16 cellular contexts compared by ENCODE assay signal in the genomic region with DNA sequence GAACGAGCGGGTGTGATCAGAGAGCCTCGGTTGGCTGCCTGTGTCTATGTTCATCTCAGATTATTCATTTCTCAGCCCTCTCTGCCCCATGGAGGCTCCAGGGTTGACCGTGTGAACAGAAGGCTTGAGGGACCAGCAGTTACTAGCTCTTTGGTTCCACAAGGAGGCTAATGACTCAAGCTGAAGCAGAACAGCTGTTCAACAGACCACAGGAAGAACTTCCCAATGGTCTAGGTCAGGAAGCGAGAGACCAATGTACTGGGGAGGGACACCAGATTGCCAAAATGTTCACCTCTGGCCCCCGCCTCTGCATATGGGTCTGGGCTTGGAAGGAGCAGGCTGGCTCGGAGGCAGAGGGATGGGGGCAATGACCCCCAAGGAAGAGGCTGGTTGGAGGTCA. TPM values are rescaled to one million over a fixed set of nuclear protein-coding genes. Genes with fewer than 3 reads are reported as not detected.
DNase-seq lines count a peak whose midpoint lies in the region; ATAC-seq, FAIRE-seq and TF ChIP-seq lines count a peak whose summit lies in the region.
"Had no signal": no experiment of that assay in that cellular context is flagged by ENCODE, and none has a peak within 500 bp of the region (broad histone marks: within the 10 kb centered on the region; RNA-seq: fewer than 3 reads in every experiment).

No MANE protein-coding gene starts in this region.

- intact Hi-C loops in HepG2 (cut with micrococcal nuclease; ENCODE audit: unreplicated experiment), result no loop called here

- no peak overlapping the region for H3K4me2 ChIP-seq in HepG2 (ENCODE audit: low read depth, low read length)
- H3K4me2 ChIP-seq: A549 had no signal

- no peak for TF ChIP-seq CTCF in liver (IDR thresholded peaks at IDR 0.05; ENCODE audit: low read depth, low read length, missing input control)
- no peak for TF ChIP-seq CTCF in HepG2 (CRISPR knock-in tag; IDR thresholded peaks at IDR 0.05)
- no peak for TF ChIP-seq CTCF in bronchial epithelial cell (IDR thresholded peaks at IDR 0.05; ENCODE audit: insufficient read depth, low read length, severe bottlenecking)

- H3K27ac ChIP-seq in liver (ENCODE audit: low read depth in 1 of 2, low read length in 2 of 2) (no peak overlapping the region), HepG2 (ENCODE audit: extremely low read length, insufficient read depth, low read length) (no peak overlapping the region)
- H3K27ac ChIP-seq: A549, HL-60 had no signal

- TF ChIP-seq RAD21 in liver (IDR thresholded peaks at IDR 0.05), result no peak
- TF ChIP-seq RAD21 in HepG2 (CRISPR knock-in tag; IDR thresholded peaks at IDR 0.05), result no peak

- CTCF ChIA-PET in HepG2 (lab: Yijun Ruan, JAX; ENCODE audit: low intra/inter-chr PET ratio, low total read pairs), result no interaction called here

- WGBS in liver, result 86% methylated on average over 7 of the region's 7 CpGs
- 100% methylated on average over 6 of the region's 7 CpGs for WGBS in HepG2 (ENCODE audit: low lambda C conversion rate)

- no peaks in the 10 kb centered on the region for H3K4me1 ChIP-seq in liver (ENCODE audit: control insufficient read depth in 4 of 4, insufficient read depth in 4 of 4, low read length in 3 of 4)
- no peaks in the 10 kb centered on the region for H3K4me1 ChIP-seq in HepG2 (ENCODE audit: insufficient read depth, low read length)

- FAIRE-seq in HepG2 (lab: Jason Lieb, UNC) (no peak), bronchial epithelial cell (lab: Jason Lieb, UNC) (peak; percentile 7)
- FAIRE-seq: A549, HTR-8/SVneo had no signal

- no peaks in the 10 kb centered on the region for H3K9me3 ChIP-seq in liver (ENCODE audit: control insufficient read depth in 4 of 4, low read length in 3 of 4)
- no peaks in the 10 kb centered on the region for H3K9me3 ChIP-seq in HepG2 (ENCODE audit: low read length)
- H3K9me3 ChIP-seq: A549 had no signal

- H3K4me3 ChIP-seq in liver (ENCODE audit: low read depth in 1 of 3, low read length in 3 of 3) (no peak overlapping the region), HepG2 (replicated peaks in 1 of 3; ENCODE audit: insufficient read depth in 1 of 3, low read depth in 2 of 3, low read length in 3 of 3) (no peak overlapping the region), bronchial epithelial cell (ENCODE audit: low read depth, low read length) (no peak overlapping the region)
- H3K4me3 ChIP-seq: A549 had no signal

- H3K9ac ChIP-seq in liver (ENCODE audit: low read depth in 1 of 2, low read length in 2 of 2) (no peak overlapping the region), HepG2 (ENCODE audit: insufficient read depth, low read depth, low read length) (no peak overlapping the region)

- ATAC-seq in HepG2, result no peak
- ATAC-seq in GM18519 (IDR thresholded peaks at IDR 0.05; ENCODE audit: low FRiP score, unreplicated experiment), result no peak
- ATAC-seq in GM18511 (IDR thresholded peaks at IDR 0.05; ENCODE audit: unreplicated experiment), result no peak
- ATAC-seq in GM21529 (IDR thresholded peaks at IDR 0.05; ENCODE audit: unreplicated experiment), result no peak
- ATAC-seq in HG03108 (IDR thresholded peaks at IDR 0.05; ENCODE audit: unreplicated experiment), result no peak
- ATAC-seq: A549 had no signal

- TF ChIP-seq POLR2A in HepG2 (IDR thresholded peaks at IDR 0.05; ENCODE audit: insufficient read depth in 1 of 2, low read depth in 2 of 2, low read length in 2 of 2), result no peak

- BruUV-seq in HepG2 (replicated peaks; lab: Mats Ljungman, UMichigan), result no TSS peak

- H3K79me2 ChIP-seq in HepG2 (ENCODE audit: insufficient read depth, low read length), result no peaks in the 10 kb centered on the region

- H3K27me3 ChIP-seq in liver (ENCODE audit: control insufficient read depth in 4 of 4, insufficient read depth in 4 of 4, low read length in 3 of 4), result no peaks in the 10 kb centered on the region
- no peaks in the 10 kb centered on the region for H3K27me3 ChIP-seq in HepG2 (ENCODE audit: control insufficient read depth in 1 of 2, insufficient read depth in 2 of 2, low read length in 2 of 2)
- no peaks in the 10 kb centered on the region for H3K27me3 ChIP-seq in bronchial epithelial cell (ENCODE audit: control insufficient read depth, insufficient read depth, low read length)

- POLR2A ChIA-PET in HepG2 (lab: Yijun Ruan, JAX), result no interaction called here

- DNase-seq in HepG2 (ENCODE audit: low spot score), result no peak
- DNase-seq in bronchial epithelial cell (ENCODE audit: low read depth), result no peak
- DNase-seq in myocyte (ENCODE audit: low read depth), result peak; percentile 76
- DNase-seq: EL, HCEC 1CT, NCI-H187 treated with DMSO at 0.1 percent for 48 hours, NCI-H446, NCI-H69 had no signal

- no peak overlapping the region for H2AFZ ChIP-seq in HepG2 (ENCODE audit: low read length)

- H3K36me3 ChIP-seq in liver (ENCODE audit: control insufficient read depth in 4 of 4, insufficient read depth in 3 of 4, low read depth in 1 of 4, low read length in 3 of 4) (peaks cover 21 to 90% (median 42%) of the 10 kb centered on the region in 4 donors), HepG2 (replicated peaks in 1 of 2; ENCODE audit: control insufficient read depth in 1 of 2, insufficient read depth in 2 of 2, low read length in 2 of 2) (peaks cover 27 to 58% of the 10 kb centered on the region in 2 experiments; a peak in 4 of 5 replicates), bronchial epithelial cell (ENCODE audit: control insufficient read depth, insufficient read depth, low read length) (peaks cover 44% of the 10 kb centered on the region)

- peaks cover 11% of the 10 kb centered on the region; the same call in 1 of the 2 replicates for H4K20me1 ChIP-seq in HepG2 (ENCODE audit: insufficient read depth, low read length)

- in situ Hi-C loops in HepG2 (cut with HindIII; ENCODE audit: extremely low pct_ligation_motif_present, low pct_unique_long_range_greater_than_20kb), result no loop called here

- no peak for TF ChIP-seq EP300 in HepG2 (IDR thresholded peaks at IDR 0.05; ENCODE audit: low read depth in 2 of 2, low read length in 2 of 2)
- no peak for TF ChIP-seq EP300 in HepG2 (CRISPR knock-in tag; IDR thresholded peaks at IDR 0.05; ENCODE audit: borderline replicate concordance)

TF ChIP-seq in liver, 16 proteins besides CTCF, POLR2A, EP300 and RAD21 (continues in another document):
- peak in 1 of 2 donors; percentile 51 for TF ChIP-seq RXRA (IDR thresholded peaks at IDR 0.05)
- TF ChIP-seq NR2F2 (IDR thresholded peaks at IDR 0.05), result peak; percentile 82

TF ChIP-seq in HepG2, 621 proteins besides CTCF, POLR2A, EP300 and RAD21 (continues in another document):
- TF ChIP-seq, protein P1, sequence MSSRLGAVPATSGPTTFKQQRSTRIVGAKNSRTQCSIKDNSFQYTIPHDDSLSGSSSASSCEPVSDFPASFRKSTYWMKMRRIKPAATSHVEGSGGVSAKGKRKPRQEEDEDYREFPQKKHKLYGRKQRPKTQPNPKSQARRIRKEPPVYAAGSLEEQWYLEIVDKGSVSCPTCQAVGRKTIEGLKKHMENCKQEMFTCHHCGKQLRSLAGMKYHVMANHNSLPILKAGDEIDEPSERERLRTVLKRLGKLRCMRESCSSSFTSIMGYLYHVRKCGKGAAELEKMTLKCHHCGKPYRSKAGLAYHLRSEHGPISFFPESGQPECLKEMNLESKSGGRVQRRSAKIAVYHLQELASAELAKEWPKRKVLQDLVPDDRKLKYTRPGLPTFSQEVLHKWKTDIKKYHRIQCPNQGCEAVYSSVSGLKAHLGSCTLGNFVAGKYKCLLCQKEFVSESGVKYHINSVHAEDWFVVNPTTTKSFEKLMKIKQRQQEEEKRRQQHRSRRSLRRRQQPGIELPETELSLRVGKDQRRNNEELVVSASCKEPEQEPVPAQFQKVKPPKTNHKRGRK (CRISPR knock-in tag; IDR thresholded peaks at IDR 0.05), result no peak
- TF ChIP-seq RBAK (CRISPR knock-in tag; IDR thresholded peaks at IDR 0.05), result no peak
- no peak for TF ChIP-seq ZNF543 (CRISPR knock-in tag; IDR thresholded peaks at IDR 0.05)
- no peak for TF ChIP-seq ZNF30 (CRISPR knock-in tag; IDR thresholded peaks at IDR 0.05)
- no peak for TF ChIP-seq ZNF564 (CRISPR knock-in tag; IDR thresholded peaks at IDR 0.05)
- TF ChIP-seq, protein P2, sequence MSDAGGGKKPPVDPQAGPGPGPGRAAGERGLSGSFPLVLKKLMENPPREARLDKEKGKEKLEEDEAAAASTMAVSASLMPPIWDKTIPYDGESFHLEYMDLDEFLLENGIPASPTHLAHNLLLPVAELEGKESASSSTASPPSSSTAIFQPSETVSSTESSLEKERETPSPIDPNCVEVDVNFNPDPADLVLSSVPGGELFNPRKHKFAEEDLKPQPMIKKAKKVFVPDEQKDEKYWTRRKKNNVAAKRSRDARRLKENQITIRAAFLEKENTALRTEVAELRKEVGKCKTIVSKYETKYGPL (CRISPR knock-in tag; IDR thresholded peaks at IDR 0.05), result no peak
- TF ChIP-seq ZNF282 (IDR thresholded peaks at IDR 0.05; ENCODE audit: partially characterized antibody), result no peak
- TF ChIP-seq ATM (IDR thresholded peaks at IDR 0.05; ENCODE audit: borderline replicate concordance), result no peak

RNA-seq across cellular contexts. Expression of a gene that starts 14.7 kb away (rescaled TPM):
- total RNA-seq in liver, result 10 to 100 TPM in 1 of 2 donors, 1 to 10 TPM in 1; 9.3 to 32.8 TPM
- polyA plus RNA-seq in liver, result 10 to 100 TPM in 1 of 2 donors, 1 to 10 TPM in 1; 4.3 to 16.6 TPM
- total RNA-seq in HepG2 (2016; rRNA removed; fragmentation: Illumina TruSeq; extraction: Trizol), result not detected in 2 replicates
- total RNA-seq in HepG2 (2016; cell fraction: cytosol; rRNA removed; fragmentation: Illumina TruSeq; extraction: Trizol; ENCODE audit: low read depth), result not detected in 2 replicates
- 0.19 TPM in 1 of 2 replicates, not detected in the other for total RNA-seq in HepG2 (2016; cell fraction: insoluble cytoplasmic fraction; rRNA removed; fragmentation: Illumina TruSeq; extraction: Trizol)
- not detected in 2 replicates for total RNA-seq in HepG2 (2016; cell fraction: membrane; rRNA removed; fragmentation: Illumina TruSeq; extraction: Trizol)
- 0.81 TPM in 1 of 2 replicates, not detected in the other for total RNA-seq in HepG2 (2016; cell fraction: nucleus; rRNA removed; fragmentation: Illumina TruSeq; extraction: Trizol)
- polyA plus RNA-seq in HepG2 (2011; rRNA removed), result 2.8 and 3.1 TPM in 2 replicates
- 0.74 and 0.82 TPM in 2 replicates for polyA plus RNA-seq in HepG2 (2011; cell fraction: cytosol; rRNA removed)
- polyA plus RNA-seq in HepG2 (2011; cell fraction: nucleus; rRNA removed), result 12.4 and 12.9 TPM in 2 replicates
- 1.1 and 1.3 TPM in 2 replicates for polyA plus RNA-seq in HepG2 (2012)
- not detected in 2 replicates for polyA plus RNA-seq in HepG2 (2016; cell fraction: cytosol; fragmentation: Illumina TruSeq; extraction: Trizol; ENCODE audit: low read depth)
- not detected in 2 replicates for polyA plus RNA-seq in HepG2 (2016; cell fraction: insoluble cytoplasmic fraction; fragmentation: Illumina TruSeq; extraction: Trizol; ENCODE audit: low read depth)
- not detected in 2 replicates for polyA plus RNA-seq in HepG2 (2016; cell fraction: membrane; fragmentation: Illumina TruSeq; extraction: Trizol; ENCODE audit: low read depth)
- polyA plus RNA-seq in HepG2 (2016; cell fraction: nucleus; fragmentation: Illumina TruSeq; extraction: Trizol; ENCODE audit: insufficient read depth, low read depth), result not detected in 2 replicates
- 1.6 and 410 TPM in 2 replicates for polyA minus RNA-seq in HepG2 (2011; rRNA and poly(A)+ RNA removed; ENCODE audit: low replicate concordance)
- polyA minus RNA-seq in HepG2 (2011; cell fraction: cytosol; rRNA and poly(A)+ RNA removed), result 0.62 and 1.1 TPM in 2 replicates
- polyA minus RNA-seq in HepG2 (2011; cell fraction: nucleus; rRNA and poly(A)+ RNA removed), result 2.2 and 3.6 TPM in 2 replicates
- 1.2 and 1.6 TPM in 2 replicates for total RNA-seq in bronchial epithelial cell
- 18.6 and 35.3 TPM in 2 replicates for total RNA-seq in myocyte
- polyA plus RNA-seq in myocyte (2012), result 4.5 TPM
